Comparison of ENCODE assay signal across 18 cellular contexts in genomic region chr22:38849816-38850215, GRCh38. TPM values are rescaled to one million over a fixed set of nuclear protein-coding genes. Genes with fewer than 3 reads are reported as not detected.
DNase-seq lines count a peak whose midpoint lies in the region; ATAC-seq, FAIRE-seq and TF ChIP-seq lines count a peak whose summit lies in the region.
"Had no signal": no experiment of that assay in that cellular context is flagged by ENCODE, and none has a peak within 500 bp of the region (broad histone marks: within the 10 kb centered on the region; RNA-seq: fewer than 3 reads in every experiment).

No MANE protein-coding gene starts in this region.

- H3K14ac ChIP-seq in H1 (ENCODE audit: insufficient read length), result no peak overlapping the region

- peaks cover 10% of the 10 kb centered on the region for H3K27me3 Mint-ChIP-seq in GM23338 (ENCODE audit: insufficient read depth, low read depth, poor library complexity)

- H3F3A ChIP-seq in GM23338 (replicated peaks; ENCODE audit: low read depth) (no peaks in the 10 kb centered on the region; the same call in 1 of the 2 replicates), PC-9 (ENCODE audit: insufficient read depth, low read depth) (peaks cover 36% of the 10 kb centered on the region; the same call in 1 of the 2 replicates)

- H3K4me2 ChIP-seq in GM23338 (no peak overlapping the region), H1 (ENCODE audit: insufficient read depth in 1 of 2, low read depth in 2 of 2, low read length in 2 of 2) (no peak overlapping the region), PC-9 (no peak overlapping the region)
- H3K4me2 ChIP-seq: BLaER1 had no signal

- H3K36me3 ChIP-seq in left ventricle myocardium inferior (no peaks in the 10 kb centered on the region), GM23338 (ENCODE audit: insufficient read depth) (no peaks in the 10 kb centered on the region), H1 (ENCODE audit: control insufficient read depth in 2 of 4, insufficient read depth in 4 of 4, low read length in 3 of 4) (no peaks in the 10 kb centered on the region), tibial nerve (no peaks in the 10 kb centered on the region), PC-9 (ENCODE audit: low read depth) (no peaks in the 10 kb centered on the region)
- H3K36me3 ChIP-seq: BLaER1 had no signal

- CTCF ChIA-PET in H1 (lab: Charles Lee; ENCODE audit: partially characterized antibody), result interaction anchor here (0.6 to 2.5 kb wide), 7 partner anchors 13 to 538 kb away, joined by 3 to 23 read pairs (median 4); no protein-coding TSS in a partner anchor
- CTCF ChIA-PET in PC-9 (lab: Charles Lee), result interaction anchor here (0.5 kb wide), 1 partner anchor 366 kb away, joined by 8 read pairs; no protein-coding TSS in a partner anchor

- no peak overlapping the region for H4K91ac ChIP-seq in H1 (replicated peaks; ENCODE audit: insufficient read length, low read length)

- H3K23ac ChIP-seq in H1 (ENCODE audit: insufficient read length), result no peak overlapping the region

- H3K27me3 ChIP-seq in left ventricle myocardium inferior (ENCODE audit: low read depth), result peaks cover 13% of the 10 kb centered on the region
- H3K27me3 ChIP-seq in GM23338 (ENCODE audit: insufficient read depth), result peaks cover 20% of the 10 kb centered on the region
- H3K27me3 ChIP-seq in H1 (replicated peaks in 1 of 4; ENCODE audit: control insufficient read depth in 3 of 4, extremely low read depth in 1 of 4, insufficient read depth in 3 of 4, low read length in 3 of 4), result peaks cover 2 to 16% (median 11%) of the 10 kb centered on the region in 4 experiments
- peaks cover 0 to 24% of the 10 kb centered on the region in 2 donors for H3K27me3 ChIP-seq in tibial nerve
- no peaks in the 10 kb centered on the region; the same call in 1 of the 2 replicates for H3K27me3 ChIP-seq in PC-9 (ENCODE audit: insufficient read depth, low read depth)
- H3K27me3 ChIP-seq: BLaER1 had no signal

- H2BK12ac ChIP-seq in H1 (ENCODE audit: low read depth, low read length), result no peak overlapping the region

- BruUV-seq in PC-9 (replicated peaks; lab: Mats Ljungman, UMichigan), result no TSS peak

- no peak overlapping the region for H3K9ac ChIP-seq in H1 (replicated peaks in 1 of 4; ENCODE audit: extremely low read depth in 1 of 4, low read depth in 3 of 4, low read length in 3 of 4)
- H3K9ac ChIP-seq: BLaER1, GM23248 had no signal

- 79% methylated on average over 6 of the region's 6 CpGs; no CpG with 5 or more reads in 1 of the 2 experiments for WGBS in H1 (ENCODE audit: extremely low coverage in 1 of 2, insufficient coverage in 1 of 2, insufficient read length in 1 of 2, insufficient replicate concordance in 2 of 2, low coverage in 1 of 2, low lambda C conversion rate in 2 of 2, missing lambda C conversion rate in 1 of 2), 2 experiments
- 56 to 57% methylated on average over 6 of the region's 6 CpGs for WGBS in tibial nerve, 2 donors

- H3K23me2 ChIP-seq in H1 (ENCODE audit: low read depth, low read length), result no peaks in the 10 kb centered on the region

- H3K79me1 ChIP-seq in H1 (ENCODE audit: low read depth, low read length), result no peaks in the 10 kb centered on the region

- H3K18ac ChIP-seq in H1 (ENCODE audit: extremely low read depth, low read length), result no peak overlapping the region

- H3K79me2 ChIP-seq in GM23338 (replicated peaks; ENCODE audit: insufficient read depth), result no peaks in the 10 kb centered on the region
- no peaks in the 10 kb centered on the region for H3K79me2 ChIP-seq in H1 (ENCODE audit: control insufficient read depth in 1 of 2, insufficient read depth in 2 of 2, low read length in 2 of 2)
- no peaks in the 10 kb centered on the region for H3K79me2 ChIP-seq in PC-9 (ENCODE audit: low read depth)

- no peak overlapping the region for H3K27ac Mint-ChIP-seq in GM23338
- H3K27ac Mint-ChIP-seq: CD14-positive monocyte; CD4-positive, alpha-beta memory T cell; HFFc6 had no signal

- 0 out of 2 replicates have a peak overlapping the region, but pooled peaks have one; percentile 24 for H2AK5ac ChIP-seq in H1 (ENCODE audit: low read depth, low read length)

- H3K9me2 ChIP-seq in GM23338 (ENCODE audit: insufficient read depth) (no peaks in the 10 kb centered on the region), PC-9 (ENCODE audit: insufficient read depth) (no peaks in the 10 kb centered on the region)

- no peaks in the 10 kb centered on the region for H4K20me1 ChIP-seq in GM23338 (replicated peaks; ENCODE audit: insufficient read depth)
- no peaks in the 10 kb centered on the region for H4K20me1 ChIP-seq in H1 (replicated peaks in 1 of 2; ENCODE audit: control insufficient read depth in 1 of 2, insufficient read depth in 2 of 2, low read length in 2 of 2)
- H4K20me1 ChIP-seq in PC-9 (ENCODE audit: insufficient read depth), result no peaks in the 10 kb centered on the region
- H4K20me1 ChIP-seq: BLaER1 had no signal

- peak overlapping the region; percentile 18; the same call in 1 of the 2 replicates for H4K8ac ChIP-seq in H1 (ENCODE audit: extremely low read depth, insufficient read depth, low read length)

- H3K9me3 ChIP-seq in left ventricle myocardium inferior (replicated peaks), result no peaks in the 10 kb centered on the region
- no peaks in the 10 kb centered on the region for H3K9me3 ChIP-seq in H1 (ENCODE audit: insufficient read depth in 2 of 2, low read depth in 1 of 2, low read length in 1 of 2)
- H3K9me3 ChIP-seq in tibial nerve, result no peaks in the 10 kb centered on the region
- H3K9me3 ChIP-seq in PC-9 (ENCODE audit: insufficient read depth, low read depth), result no peaks in the 10 kb centered on the region
- H3K9me3 ChIP-seq: BLaER1 had no signal

- TF ChIP-seq EP300 in H1 (IDR thresholded peaks at IDR 0.05; ENCODE audit: borderline replicate concordance in 1 of 2, low read depth in 2 of 2, low read length in 2 of 2), result no peak
- TF ChIP-seq EP300 in tibial nerve (IDR thresholded peaks at IDR 0.05), result no peak

- H4K5ac ChIP-seq in H1 (ENCODE audit: insufficient read length, low read depth, low read length), result no peak overlapping the region

- no peak for ATAC-seq in Right ventricle myocardium inferior
- no peak; the same call in 2 of the 3 replicates for ATAC-seq in GM23338
- ATAC-seq: GM12878, HCT116 had no signal

- DNase-seq in Right ventricle myocardium inferior (ENCODE audit: missing footprints) (peak; percentile 23), left ventricle myocardium inferior (no peak), GM23338 (ENCODE audit: low spot score) (no peak), H1 (ENCODE audit: low read depth in 1 of 2, low spot score in 2 of 2) (no peak), D721Med (ENCODE audit: insufficient read length, low spot score) (no peak), tibial nerve (ENCODE audit: low spot score in 2 of 2) (no peak), PC-9 (no peak)
- DNase-seq: CD4-positive, alpha-beta memory T cell; DMS79 treated with DMSO at 0.1 percent for 48 hours; GM23248; H7; HFFc6 had no signal

- H2BK120ac ChIP-seq in H1 (replicated peaks; ENCODE audit: low read depth, low read length), result no peak overlapping the region

- H3K27ac ChIP-seq in left ventricle myocardium inferior (replicated peaks), result no peak overlapping the region
- no peak overlapping the region for H3K27ac ChIP-seq in GM23338 (ENCODE audit: low read depth)
- H3K27ac ChIP-seq in H1 (ENCODE audit: low read depth, low read length), result no peak overlapping the region
- no peak overlapping the region for H3K27ac ChIP-seq in tibial nerve
- no peak overlapping the region for H3K27ac ChIP-seq in PC-9
- H3K27ac ChIP-seq: 22Rv1, BLaER1, GM23248, HL-60 had no signal

- TF ChIP-seq POLR2A in H1 (IDR thresholded peaks at IDR 0.05; ENCODE audit: control extremely low read depth in 1 of 2, low read depth in 2 of 2, low read length in 2 of 2), result no peak
- no peak for TF ChIP-seq POLR2A in tibial nerve (IDR thresholded peaks at IDR 0.05)

- intact Hi-C loops in Right ventricle myocardium inferior (cut with DNase I), result no loop called here
- intact Hi-C loops in left ventricle myocardium inferior (cut with micrococcal nuclease), result no loop called here
- intact Hi-C loops in PC-9 (cut with micrococcal nuclease; ENCODE audit: unreplicated experiment), result no loop called here

- H3K56ac ChIP-seq in H1 (replicated peaks; ENCODE audit: insufficient read length, low read depth, low read length), result no peak overlapping the region

- no peak overlapping the region for H3K4ac ChIP-seq in H1 (replicated peaks; ENCODE audit: insufficient read length, low read depth, low read length)

- POLR2A ChIA-PET in H1 (lab: Charles Lee; ENCODE audit: partially characterized antibody) (interaction anchor here (1.2 to 1.4 kb wide), 2 partner anchors 12 to 115 kb away, joined by 3 read pairs; no protein-coding TSS in a partner anchor), PC-9 (lab: Charles Lee; ENCODE audit: unreplicated experiment) (no interaction called here)

- H3K4me1 Mint-ChIP-seq in GM23338, result peaks cover 8% of the 10 kb centered on the region
- H3K4me1 Mint-ChIP-seq: CD14-positive monocyte had no signal

- H2AFZ ChIP-seq in GM23338 (0 out of 2 replicates have a peak overlapping the region, but pooled peaks have one; percentile 38), H1 (ENCODE audit: low read length) (no peak overlapping the region), PC-9 (no peak overlapping the region)
- H2AFZ ChIP-seq: GM23248 had no signal

- H3K4me3 Mint-ChIP-seq in GM23338, result no peak overlapping the region
- H3K4me3 Mint-ChIP-seq: CD14-positive monocyte, HFFc6 had no signal

- no peaks in the 10 kb centered on the region for H3K9me3 Mint-ChIP-seq in GM23338
- H3K9me3 Mint-ChIP-seq: HFFc6 had no signal

- TF ChIP-seq RAD21 in H1 (IDR thresholded peaks at IDR 0.05 in 1 of 2, conservative IDR thresholded peaks at IDR 0.05 in 1 of 2; ENCODE audit: low read depth in 2 of 2, low read length in 2 of 2), result no peak

- no peak overlapping the region for H2BK20ac ChIP-seq in H1 (ENCODE audit: low read length)

- H3K4me3 ChIP-seq in left ventricle myocardium inferior (no peak overlapping the region), GM23338 (no peak overlapping the region), H1 (ENCODE audit: extremely low read depth in 1 of 4, insufficient read depth in 2 of 4, low read depth in 3 of 4, low read length in 4 of 4) (no peak overlapping the region), tibial nerve (no peak overlapping the region), PC-9 (no peak overlapping the region)
- H3K4me3 ChIP-seq: BLaER1, GM12878, GM23248 had no signal

- H2BK5ac ChIP-seq in H1 (ENCODE audit: low read depth, low read length), result no peak overlapping the region

- no peaks in the 10 kb centered on the region for H3K36me3 Mint-ChIP-seq in GM23338 (ENCODE audit: low read depth)
- H3K36me3 Mint-ChIP-seq: CD14-positive monocyte; CD4-positive, alpha-beta memory T cell had no signal

- no peaks in the 10 kb centered on the region for H3K4me1 ChIP-seq in left ventricle myocardium inferior
- H3K4me1 ChIP-seq in GM23338 (ENCODE audit: insufficient read depth), result peaks cover 7% of the 10 kb centered on the region; the same call in 1 of the 2 replicates
- peaks cover 0 to 3% (median under 1%) of the 10 kb centered on the region in 4 experiments; a peak in 2 of 7 replicates for H3K4me1 ChIP-seq in H1 (replicated peaks in 1 of 4; ENCODE audit: control insufficient read depth in 3 of 4, insufficient read depth in 4 of 4, low read length in 3 of 4)
- no peaks in the 10 kb centered on the region for H3K4me1 ChIP-seq in tibial nerve
- H3K4me1 ChIP-seq in PC-9 (replicated peaks; ENCODE audit: insufficient read depth), result peaks cover 14% of the 10 kb centered on the region

- no peak overlapping the region for H2BK15ac ChIP-seq in H1 (ENCODE audit: low read length)

- FAIRE-seq in H1 (lab: Jason Lieb, UNC) (no peak), D721Med (lab: Jason Lieb, UNC) (no peak)
- FAIRE-seq: GM12878 had no signal

- no peak for TF ChIP-seq CTCF in left ventricle myocardium inferior (IDR thresholded peaks at IDR 0.05; ENCODE audit: borderline replicate concordance)
- TF ChIP-seq CTCF in GM23338 (conservative IDR thresholded peaks at IDR 0.05; ENCODE audit: low read depth in 2 of 2), result no peak
- TF ChIP-seq CTCF in H1 (IDR thresholded peaks at IDR 0.05; ENCODE audit: control extremely low read depth in 1 of 3, insufficient read depth in 1 of 3, low read depth in 1 of 3, low read length in 3 of 3), result no peak
- TF ChIP-seq CTCF in D721Med (IDR thresholded peaks at IDR 0.05; ENCODE audit: insufficient read depth, missing control alignments), result no peak
- TF ChIP-seq CTCF in tibial nerve (IDR thresholded peaks at IDR 0.05), result no peak
- no peak for TF ChIP-seq CTCF in PC-9 (conservative IDR thresholded peaks at IDR 0.05)

RNA-seq across cellular contexts. Expression of gene NPTXR, which starts 6.0 kb away (rescaled TPM):
- total RNA-seq in Right ventricle myocardium inferior (19.7 TPM), left ventricle myocardium inferior (23.3 TPM), tibial nerve (10 to 100 TPM in 1 of 4 donors, 1 to 10 TPM in 3; 7.5 to 12.3 (median 8.4) TPM), PC-9 (2021) (14.7 and 23.8 TPM in 2 replicates)
- total RNA-seq in GM23338 (2014; rRNA removed; shearing (Covaris generic)), result 9.3 and 13.4 TPM in 2 replicates
- polyA plus RNA-seq in GM23338 (2016; fragmentation: Nextera tagmentation; extraction: Ambion mirVana) (0.75 and 0.89 TPM in 2 replicates), H1 (2011; rRNA removed) (3.7 and 4.9 TPM in 2 replicates)
- total RNA-seq in H1 (2021; fragmentation: NEBNext Ultra II Directional; extraction: Animal tissue kit (Norgen Biotek cat#: 25700)), result 5.8 and 6.4 TPM in 2 replicates
- polyA plus RNA-seq in H1 (2011; cell fraction: cytosol; rRNA removed), result 3.3 TPM
- polyA plus RNA-seq in H1 (2011; cell fraction: nucleus; rRNA removed), result 3.8 TPM
- polyA plus RNA-seq in H1 (2012, experiment 1 of 2), result 5.5 to 8.8 TPM (median 6.9 TPM) in 4 replicates
- polyA plus RNA-seq in H1 (2012, experiment 2 of 2), result 5.3 TPM
- 5.2 TPM for polyA plus RNA-seq in H1 (2013, experiment 1 of 2)
- 6.0 TPM for polyA plus RNA-seq in H1 (2013, experiment 2 of 2)
- polyA minus RNA-seq in H1 (2011; rRNA and poly(A)+ RNA removed), result 5.1 and 5.9 TPM in 2 replicates
- 8.6 TPM for polyA minus RNA-seq in H1 (2011; cell fraction: cytosol; rRNA and poly(A)+ RNA removed)
- polyA minus RNA-seq in H1 (2011; cell fraction: nucleus; rRNA and poly(A)+ RNA removed), result 2.4 TPM
- polyA plus RNA-seq: CD14-positive monocyte had no signal

RNA-seq across cellular contexts. Expression of gene CBX6, which starts 22.2 kb away (rescaled TPM):
- total RNA-seq in Right ventricle myocardium inferior, result 39.3 TPM
- 32.9 TPM for total RNA-seq in left ventricle myocardium inferior
- 18.2 and 23.0 TPM in 2 replicates for total RNA-seq in GM23338 (2014; rRNA removed; shearing (Covaris generic))
- 17.4 and 18.5 TPM in 2 replicates for polyA plus RNA-seq in GM23338 (2016; fragmentation: Nextera tagmentation; extraction: Ambion mirVana)
- total RNA-seq in H1 (2021; fragmentation: NEBNext Ultra II Directional; extraction: Animal tissue kit (Norgen Biotek cat#: 25700)), result 27.5 and 28.2 TPM in 2 replicates
- 10.6 and 11.7 TPM in 2 replicates for polyA plus RNA-seq in H1 (2011; rRNA removed)
- polyA plus RNA-seq in H1 (2011; cell fraction: cytosol; rRNA removed), result 6.3 TPM
- 33.5 TPM for polyA plus RNA-seq in H1 (2011; cell fraction: nucleus; rRNA removed)
- 12.9 to 17.7 TPM (median 14.7 TPM) in 4 replicates for polyA plus RNA-seq in H1 (2012, experiment 1 of 2)
- 13.0 TPM for polyA plus RNA-seq in H1 (2012, experiment 2 of 2)
- 10.8 TPM for polyA plus RNA-seq in H1 (2013, experiment 1 of 2)
- 11.2 TPM for polyA plus RNA-seq in H1 (2013, experiment 2 of 2)
- 15.0 and 17.1 TPM in 2 replicates for polyA minus RNA-seq in H1 (2011; rRNA and poly(A)+ RNA removed)
- polyA minus RNA-seq in H1 (2011; cell fraction: cytosol; rRNA and poly(A)+ RNA removed), result 22.2 TPM
- polyA minus RNA-seq in H1 (2011; cell fraction: nucleus; rRNA and poly(A)+ RNA removed), result 50.0 TPM
- 10 to 100 TPM; 50.0 to 78.0 (median 56.8) TPM for total RNA-seq in tibial nerve
- total RNA-seq in PC-9 (2021), result 131 and 136 TPM in 2 replicates

RNA-seq across cellular contexts. Expression of gene DNAL4, which starts 55.9 kb away (rescaled TPM):
- total RNA-seq in Right ventricle myocardium inferior (10.0 TPM), left ventricle myocardium inferior (10.0 TPM), tibial nerve (10 to 100 TPM; 14.7 to 17.7 (median 17.1) TPM), PC-9 (2021) (50.3 and 53.0 TPM in 2 replicates)
- 10.0 and 11.3 TPM in 2 replicates for total RNA-seq in GM23338 (2014; rRNA removed; shearing (Covaris generic))
- polyA plus RNA-seq in GM23338 (2016; fragmentation: Nextera tagmentation; extraction: Ambion mirVana) (8.7 and 9.3 TPM in 2 replicates), H1 (2011; rRNA removed) (14.0 and 23.4 TPM in 2 replicates)
- total RNA-seq in H1 (2021; fragmentation: NEBNext Ultra II Directional; extraction: Animal tissue kit (Norgen Biotek cat#: 25700)), result 7.8 and 8.8 TPM in 2 replicates
- polyA plus RNA-seq in H1 (2011; cell fraction: cytosol; rRNA removed), result 17.7 TPM
- 17.5 TPM for polyA plus RNA-seq in H1 (2011; cell fraction: nucleus; rRNA removed)
- 7.9 to 11.2 TPM (median 10.6 TPM) in 4 replicates for polyA plus RNA-seq in H1 (2012, experiment 1 of 2)
- 12.6 TPM for polyA plus RNA-seq in H1 (2012, experiment 2 of 2)
- 7.5 TPM for polyA plus RNA-seq in H1 (2013, experiment 1 of 2)
- 8.2 TPM for polyA plus RNA-seq in H1 (2013, experiment 2 of 2)
- 6.9 and 7.1 TPM in 2 replicates for polyA minus RNA-seq in H1 (2011; rRNA and poly(A)+ RNA removed)
- polyA minus RNA-seq in H1 (2011; cell fraction: cytosol; rRNA and poly(A)+ RNA removed), result 5.4 TPM
- 2.5 TPM for polyA minus RNA-seq in H1 (2011; cell fraction: nucleus; rRNA and poly(A)+ RNA removed)
